ENCODE assay signal across 37 cellular contexts in the genomic region with DNA sequence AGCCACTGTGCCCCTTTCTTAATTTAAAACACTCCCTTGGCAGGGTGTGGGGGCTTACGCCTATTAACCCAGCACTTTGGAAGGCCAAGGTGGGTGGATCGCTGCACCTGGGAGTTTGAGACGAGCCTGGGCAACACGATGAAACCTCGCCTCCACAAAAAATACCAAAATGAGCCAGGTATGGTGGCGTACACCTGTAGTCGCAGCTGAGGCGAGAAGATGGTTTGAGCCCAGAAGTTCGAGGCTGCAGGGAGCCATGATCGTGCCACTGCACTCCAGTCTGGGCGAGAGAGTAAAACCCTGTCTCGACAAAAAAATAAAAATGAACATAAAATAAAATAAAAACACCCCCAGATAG. TPM values are rescaled to one million over a fixed set of nuclear protein-coding genes. Genes with fewer than 3 reads are reported as not detected.
"Had no signal": no experiment of that assay in that cellular context is flagged by ENCODE, and none has a peak within 500 bp of the region (broad histone marks: within the 10 kb centered on the region; RNA-seq: fewer than 3 reads in every experiment).

No MANE protein-coding gene starts in this region.

- H3K4me1 Mint-ChIP-seq: activated T-helper 17 cell treated with anti-CD3 and anti-CD28 coated beads, Interleukin-2, amount 50 U/mL, for 72 hours had no signal

- H3K27ac ChIP-seq: adrenal gland, body of pancreas, breast epithelium, Peyer's patch, VCaP had no signal

- H3K27me3 ChIP-seq: adrenal gland, body of pancreas, breast epithelium, Peyer's patch had no signal

- H3K27me3 Mint-ChIP-seq: activated B cell treated with CpG ODN at 0.5 μM for 24 hours had no signal

- H3K9me3 ChIP-seq: adrenal gland, body of pancreas, breast epithelium, Peyer's patch had no signal

- ATAC-seq: activated naive CD4-positive, alpha-beta T cell treated with anti-CD3 and anti-CD28 coated beads, Interleukin-2, amount 50 U/mL, for 72 hours; activated T-cell treated with anti-CD3 and anti-CD28 coated beads, Interleukin-2, amount 50 U/mL, for 72 hours; activated T-helper 17 cell treated with anti-CD3 and anti-CD28 coated beads, Interleukin-2, amount 50 U/mL, for 72 hours; body of pancreas; K562; PC-3; Right ventricle myocardium inferior; SK-N-SH treated with all-trans-retinoic acid at 6 μM for 48 hours had no signal

- H3K36me3 ChIP-seq: adrenal gland, breast epithelium, Peyer's patch had no signal

- DNase-seq: activated B cell treated with CpG ODN at 0.5 μM for 24 hours; activated CD4-positive, alpha-beta memory T cell treated with anti-CD3 and anti-CD28 coated beads for 36 hours; activated CD4-positive, alpha-beta T cell treated with anti-CD3 and anti-CD28 coated beads for 4 hours; activated CD4-positive, alpha-beta T cell treated with anti-CD3 and anti-CD28 coated beads, Interleukin-2, amount 50 U/mL, for 1 hour; activated CD8-positive, alpha-beta memory T cell treated with anti-CD3 and anti-CD28 coated beads, Interleukin-2, amount 50 U/mL, for 4 hours; activated gamma-delta T cell treated with Interleukin-2 at 50 U/mL for 16 hours; activated naive CD4-positive, alpha-beta T cell treated with anti-CD3 and anti-CD28 coated beads for 36 hours; activated T-cell treated with anti-CD3 and anti-CD28 coated beads, Interleukin-2, amount 50 U/mL, for 72 hours; body of pancreas; IMR-90; NCI-H1092 treated with DMSO at 0.1 percent for 48 hours; NCI-H1417; NCI-H187 treated with DMSO at 0.1 percent for 48 hours; NCI-H2081; NCI-H345; NCI-H510A; NCI-H526; NCI-H748 treated with DMSO at 0.1 percent for 48 hours; NK-92 treated with Interleukin-12 subunit alpha and Interleukin-12 subunit beta, amount 100 ng/mL, for 24 hours; PC-3; RPMI8226; SIG-M5; SW 1271; T-helper 1 cell; T-helper 2 cell; T-helper 9 cell had no signal

- H3K4me3 ChIP-seq: adrenal gland, body of pancreas, breast epithelium, K562, Peyer's patch had no signal

- H3K4me3 Mint-ChIP-seq: activated B cell treated with CpG ODN at 0.5 μM for 24 hours; activated CD4-positive, alpha-beta memory T cell treated with anti-CD3 and anti-CD28 coated beads for 36 hours; activated naive CD4-positive, alpha-beta T cell treated with anti-CD3 and anti-CD28 coated beads for 36 hours; activated T-cell treated with anti-CD3 and anti-CD28 coated beads, Interleukin-2, amount 50 U/mL, for 72 hours; activated T-helper 17 cell treated with anti-CD3 and anti-CD28 coated beads, Interleukin-2, amount 50 U/mL, for 72 hours had no signal

- H3K4me1 ChIP-seq: adrenal gland, body of pancreas, Peyer's patch had no signal

- H3K9me3 Mint-ChIP-seq: activated B cell treated with CpG ODN at 0.5 μM for 24 hours; activated CD4-positive, alpha-beta memory T cell treated with anti-CD3 and anti-CD28 coated beads for 36 hours; activated naive CD4-positive, alpha-beta T cell treated with anti-CD3 and anti-CD28 coated beads for 36 hours; activated naive CD4-positive, alpha-beta T cell treated with anti-CD3 and anti-CD28 coated beads, Interleukin-2, amount 50 U/mL, for 72 hours; activated T-cell treated with anti-CD3 and anti-CD28 coated beads, Interleukin-2, amount 50 U/mL, for 72 hours; activated T-helper 17 cell treated with anti-CD3 and anti-CD28 coated beads, Interleukin-2, amount 50 U/mL, for 72 hours had no signal

- H3K27ac Mint-ChIP-seq: activated B cell treated with CpG ODN at 0.5 μM for 24 hours; activated CD4-positive, alpha-beta memory T cell treated with anti-CD3 and anti-CD28 coated beads for 36 hours; activated naive CD4-positive, alpha-beta T cell treated with anti-CD3 and anti-CD28 coated beads for 36 hours; activated T-cell treated with anti-CD3 and anti-CD28 coated beads, Interleukin-2, amount 50 U/mL, for 72 hours; activated T-helper 17 cell treated with anti-CD3 and anti-CD28 coated beads, Interleukin-2, amount 50 U/mL, for 72 hours had no signal

- H3K36me3 Mint-ChIP-seq: activated CD4-positive, alpha-beta memory T cell treated with anti-CD3 and anti-CD28 coated beads for 36 hours; activated naive CD4-positive, alpha-beta T cell treated with anti-CD3 and anti-CD28 coated beads, Interleukin-2, amount 50 U/mL, for 72 hours had no signal

RNA-seq across cellular contexts. Expression of gene LINC01488, which starts 45.0 kb away (rescaled TPM):
- total RNA-seq: activated B cell treated with CpG ODN at 0.5 μM for 24 hours; activated CD4-positive, alpha-beta memory T cell treated with anti-CD3 and anti-CD28 coated beads for 36 hours; activated naive CD4-positive, alpha-beta T cell treated with anti-CD3 and anti-CD28 coated beads for 36 hours; activated naive CD4-positive, alpha-beta T cell treated with anti-CD3 and anti-CD28 coated beads, Interleukin-2, amount 50 U/mL, for 72 hours; activated T-cell treated with anti-CD3 and anti-CD28 coated beads, Interleukin-2, amount 50 U/mL, for 72 hours; activated T-helper 17 cell treated with anti-CD3 and anti-CD28 coated beads, Interleukin-2, amount 50 U/mL, for 72 hours; adrenal gland; astrocyte; body of pancreas; breast epithelium; IMR-90; K562; M059J; PC-3; Peyer's patch had no signal
- polyA plus RNA-seq: adrenal gland, IMR-90, K562 had no signal
